1 cellular context compared by ENCODE assay signal in the genomic region with DNA sequence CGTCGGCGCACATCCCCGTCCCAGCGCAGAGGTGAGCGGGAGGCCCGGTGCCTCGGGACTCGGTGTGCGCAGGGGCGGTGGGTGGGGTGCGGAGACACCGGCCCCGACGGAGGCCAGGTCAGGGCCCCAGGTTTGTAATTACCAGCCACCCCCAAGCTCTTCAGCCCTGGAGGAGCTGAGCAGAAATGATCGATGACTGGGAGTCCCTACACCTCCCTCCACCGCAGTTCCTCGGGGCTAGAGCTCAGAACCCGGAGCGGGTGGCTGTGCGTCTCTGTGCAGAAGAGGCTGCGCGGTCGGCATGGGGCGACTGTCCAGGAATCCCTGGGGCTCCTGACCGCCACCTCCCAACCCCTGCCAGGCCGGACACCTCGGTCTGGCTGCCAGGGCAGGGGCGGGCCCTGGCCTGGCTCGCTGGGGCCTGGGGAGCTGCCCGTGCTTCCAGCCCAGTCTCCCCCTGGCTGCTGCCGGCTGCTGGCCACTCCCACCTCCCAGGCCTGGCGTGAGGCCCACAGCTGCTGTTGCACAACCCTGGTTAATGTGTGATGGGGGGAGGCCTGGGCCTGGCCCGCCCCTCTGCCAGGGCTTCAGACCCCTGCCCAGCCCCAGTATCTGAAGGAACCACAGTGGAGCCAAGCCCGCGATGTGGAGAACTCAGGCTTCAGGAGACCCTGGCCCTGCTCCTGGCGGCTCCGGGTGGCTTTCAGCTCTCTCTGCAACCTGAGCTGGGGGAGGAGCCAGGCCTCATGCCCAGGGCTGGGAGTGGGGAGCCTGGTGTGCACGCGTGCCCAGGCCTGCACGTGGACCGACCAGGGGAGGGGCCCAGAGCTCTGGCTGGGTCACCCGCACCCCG.
A peak's percentile ranks its signal among the peaks of the same experiment; 100 is the strongest.
TF ChIP-seq lines count a peak whose summit lies in the region.

No MANE protein-coding gene starts in this region.

TF ChIP-seq in HepG2, 621 proteins besides CTCF, POLR2A, EP300 and RAD21 (continued from another document and continues in another):
- peak; percentile 98 for TF ChIP-seq POGK (CRISPR knock-in tag; conservative IDR thresholded peaks at IDR 0.05)
- peak; percentile 67 for TF ChIP-seq PHF20 (CRISPR knock-in tag; IDR thresholded peaks at IDR 0.05)
- TF ChIP-seq PHB2 (IDR thresholded peaks at IDR 0.05; ENCODE audit: partially characterized antibody) = no peak
- TF ChIP-seq ZNF256 (CRISPR knock-in tag; conservative IDR thresholded peaks at IDR 0.05) = peak; percentile 85
- peak; percentile 92 for TF ChIP-seq SIX4 (CRISPR knock-in tag; IDR thresholded peaks at IDR 0.05)
- peak; percentile 97; the same call in 1 of the 2 replicates for TF ChIP-seq CC2D1A (CRISPR knock-in tag; IDR thresholded peaks at IDR 0.05)
- TF ChIP-seq ZNF337 (CRISPR knock-in tag; IDR thresholded peaks at IDR 0.05; ENCODE audit: borderline replicate concordance, low read depth) = 0 out of 2 replicates have a peak, but pooled peaks have one; percentile 86
- peak; percentile 93 for TF ChIP-seq CBX1 (IDR thresholded peaks at IDR 0.05; ENCODE audit: low read depth)
- peak; percentile 88 for TF ChIP-seq ZNF292 (CRISPR knock-in tag; IDR thresholded peaks at IDR 0.05; ENCODE audit: borderline replicate concordance, low read depth)
- TF ChIP-seq FOXC1 (CRISPR knock-in tag; IDR thresholded peaks at IDR 0.05; ENCODE audit: borderline replicate concordance) = peak; percentile 87; the same call in 1 of the 2 replicates
- peak; percentile 62; the same call in 1 of the 2 replicates for TF ChIP-seq GATA4 (IDR thresholded peaks at IDR 0.05; ENCODE audit: borderline replicate concordance, low read depth)
- peak; percentile 94 for TF ChIP-seq ZNF792 (CRISPR knock-in tag; IDR thresholded peaks at IDR 0.05)
- TF ChIP-seq SAFB2 (CRISPR knock-in tag; IDR thresholded peaks at IDR 0.05; ENCODE audit: borderline replicate concordance, low read depth) = peak; percentile 89
- TF ChIP-seq, protein P1, sequence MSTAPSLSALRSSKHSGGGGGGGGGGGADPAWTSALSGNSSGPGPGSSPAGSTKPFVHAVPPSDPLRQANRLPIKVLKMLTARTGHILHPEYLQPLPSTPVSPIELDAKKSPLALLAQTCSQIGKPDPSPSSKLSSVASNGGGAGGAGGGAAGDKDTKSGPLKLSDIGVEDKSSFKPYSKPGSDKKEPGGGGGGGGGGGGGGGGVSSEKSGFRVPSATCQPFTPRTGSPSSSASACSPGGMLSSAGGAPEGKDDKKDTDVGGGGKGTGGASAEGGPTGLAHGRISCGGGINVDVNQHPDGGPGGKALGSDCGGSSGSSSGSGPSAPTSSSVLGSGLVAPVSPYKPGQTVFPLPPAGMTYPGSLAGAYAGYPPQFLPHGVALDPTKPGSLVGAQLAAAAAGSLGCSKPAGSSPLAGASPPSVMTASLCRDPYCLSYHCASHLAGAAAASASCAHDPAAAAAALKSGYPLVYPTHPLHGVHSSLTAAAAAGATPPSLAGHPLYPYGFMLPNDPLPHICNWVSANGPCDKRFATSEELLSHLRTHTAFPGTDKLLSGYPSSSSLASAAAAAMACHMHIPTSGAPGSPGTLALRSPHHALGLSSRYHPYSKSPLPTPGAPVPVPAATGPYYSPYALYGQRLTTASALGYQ (CRISPR knock-in tag; IDR thresholded peaks at IDR 0.05) = peak; percentile 98
- peak; percentile 96 for TF ChIP-seq THAP8 (CRISPR knock-in tag; IDR thresholded peaks at IDR 0.05; ENCODE audit: borderline replicate concordance)
- 0 out of 2 replicates have a peak, but pooled peaks have one; percentile 34 for TF ChIP-seq DNMT3B (CRISPR knock-in tag; conservative IDR thresholded peaks at IDR 0.05)
- TF ChIP-seq NR2F2 (IDR thresholded peaks at IDR 0.05; ENCODE audit: borderline replicate concordance, low read depth) = 0 out of 2 replicates have a peak, but pooled peaks have one; percentile 32
- TF ChIP-seq RARA (CRISPR knock-in tag; IDR thresholded peaks at IDR 0.05) = peak; percentile 80
- TF ChIP-seq TFAP4 (IDR thresholded peaks at IDR 0.05; ENCODE audit: borderline replicate concordance, low read depth) = peak; percentile 97
- TF ChIP-seq GATAD2A (CRISPR knock-in tag; IDR thresholded peaks at IDR 0.05) = peak; percentile 98
- TF ChIP-seq TEAD2 (CRISPR knock-in tag; IDR thresholded peaks at IDR 0.05) = no peak
- TF ChIP-seq ZSCAN9 (CRISPR knock-in tag; IDR thresholded peaks at IDR 0.05; ENCODE audit: borderline replicate concordance) = peak; percentile 95; the same call in 1 of the 2 replicates
- peak; percentile 95 for TF ChIP-seq SMAD3 (CRISPR knock-in tag; IDR thresholded peaks at IDR 0.05)
- TF ChIP-seq, protein P2, sequence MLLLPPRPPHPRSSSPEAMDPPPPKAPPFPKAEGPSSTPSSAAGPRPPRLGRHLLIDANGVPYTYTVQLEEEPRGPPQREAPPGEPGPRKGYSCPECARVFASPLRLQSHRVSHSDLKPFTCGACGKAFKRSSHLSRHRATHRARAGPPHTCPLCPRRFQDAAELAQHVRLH (CRISPR knock-in tag; IDR thresholded peaks at IDR 0.05; ENCODE audit: borderline replicate concordance, low read depth) = peak; percentile 95
- peak; percentile 99 for TF ChIP-seq HIVEP1 (CRISPR knock-in tag; IDR thresholded peaks at IDR 0.05)
- peak; percentile 97 for TF ChIP-seq FOXK1 (CRISPR knock-in tag; IDR thresholded peaks at IDR 0.05; ENCODE audit: borderline replicate concordance, low read depth)
- TF ChIP-seq, protein P3, sequence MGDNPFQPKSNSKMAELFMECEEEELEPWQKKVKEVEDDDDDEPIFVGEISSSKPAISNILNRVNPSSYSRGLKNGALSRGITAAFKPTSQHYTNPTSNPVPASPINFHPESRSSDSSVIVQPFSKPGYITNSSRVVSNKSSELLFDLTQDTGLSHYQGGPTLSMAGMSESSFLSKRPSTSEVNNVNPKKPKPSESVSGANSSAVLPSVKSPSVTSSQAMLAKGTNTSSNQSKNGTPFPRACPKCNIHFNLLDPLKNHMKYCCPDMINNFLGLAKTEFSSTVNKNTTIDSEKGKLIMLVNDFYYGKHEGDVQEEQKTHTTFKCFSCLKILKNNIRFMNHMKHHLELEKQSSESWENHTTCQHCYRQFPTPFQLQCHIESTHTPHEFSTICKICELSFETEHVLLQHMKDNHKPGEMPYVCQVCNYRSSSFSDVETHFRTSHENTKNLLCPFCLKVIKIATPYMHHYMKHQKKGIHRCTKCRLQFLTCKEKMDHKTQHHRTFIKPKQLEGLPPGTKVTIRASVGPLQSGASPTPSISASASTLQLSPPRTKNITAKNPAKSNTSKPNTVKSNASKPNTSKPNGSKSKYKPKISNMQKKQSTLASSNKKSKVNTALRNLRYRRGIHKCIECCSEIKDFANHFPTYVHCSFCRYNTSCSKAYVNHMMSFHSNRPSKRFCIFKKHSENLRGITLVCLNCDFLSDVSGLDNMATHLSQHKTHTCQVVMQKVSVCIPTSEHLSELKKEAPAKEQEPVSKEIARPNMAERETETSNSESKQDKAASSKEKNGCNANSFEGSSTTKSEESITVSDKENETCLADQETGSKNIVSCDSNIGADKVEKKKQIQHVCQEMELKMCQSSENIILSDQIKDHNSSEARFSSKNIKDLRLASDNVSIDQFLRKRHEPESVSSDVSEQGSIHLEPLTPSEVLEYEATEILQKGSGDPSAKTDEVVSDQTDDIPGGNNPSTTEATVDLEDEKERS (CRISPR knock-in tag; IDR thresholded peaks at IDR 0.05) = peak; percentile 78; the same call in 1 of the 2 replicates
- TF ChIP-seq, protein P4, sequence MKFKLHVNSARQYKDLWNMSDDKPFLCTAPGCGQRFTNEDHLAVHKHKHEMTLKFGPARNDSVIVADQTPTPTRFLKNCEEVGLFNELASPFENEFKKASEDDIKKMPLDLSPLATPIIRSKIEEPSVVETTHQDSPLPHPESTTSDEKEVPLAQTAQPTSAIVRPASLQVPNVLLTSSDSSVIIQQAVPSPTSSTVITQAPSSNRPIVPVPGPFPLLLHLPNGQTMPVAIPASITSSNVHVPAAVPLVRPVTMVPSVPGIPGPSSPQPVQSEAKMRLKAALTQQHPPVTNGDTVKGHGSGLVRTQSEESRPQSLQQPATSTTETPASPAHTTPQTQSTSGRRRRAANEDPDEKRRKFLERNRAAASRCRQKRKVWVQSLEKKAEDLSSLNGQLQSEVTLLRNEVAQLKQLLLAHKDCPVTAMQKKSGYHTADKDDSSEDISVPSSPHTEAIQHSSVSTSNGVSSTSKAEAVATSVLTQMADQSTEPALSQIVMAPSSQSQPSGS (CRISPR knock-in tag; IDR thresholded peaks at IDR 0.05) = peak; percentile 95
- TF ChIP-seq ZNF670 (CRISPR knock-in tag; IDR thresholded peaks at IDR 0.05; ENCODE audit: borderline replicate concordance) = peak; percentile 58; the same call in 1 of the 2 replicates
- peak; percentile 14; the same call in 1 of the 2 replicates for TF ChIP-seq FOXM1 (CRISPR knock-in tag; IDR thresholded peaks at IDR 0.05)
- peak; percentile 87 for TF ChIP-seq TRAFD1 (CRISPR knock-in tag; IDR thresholded peaks at IDR 0.05; ENCODE audit: borderline replicate concordance)
- 0 out of 2 replicates have a peak, but pooled peaks have one; percentile 50 for TF ChIP-seq NFIC (IDR thresholded peaks at IDR 0.05; ENCODE audit: low read length)
- TF ChIP-seq HDAC6 (IDR thresholded peaks at IDR 0.05; ENCODE audit: low read depth, low read length) = no peak
- TF ChIP-seq PRDM4 (CRISPR knock-in tag; IDR thresholded peaks at IDR 0.05; ENCODE audit: borderline replicate concordance) = no peak; the same call in 1 of the 2 replicates
- TF ChIP-seq, protein P5, sequence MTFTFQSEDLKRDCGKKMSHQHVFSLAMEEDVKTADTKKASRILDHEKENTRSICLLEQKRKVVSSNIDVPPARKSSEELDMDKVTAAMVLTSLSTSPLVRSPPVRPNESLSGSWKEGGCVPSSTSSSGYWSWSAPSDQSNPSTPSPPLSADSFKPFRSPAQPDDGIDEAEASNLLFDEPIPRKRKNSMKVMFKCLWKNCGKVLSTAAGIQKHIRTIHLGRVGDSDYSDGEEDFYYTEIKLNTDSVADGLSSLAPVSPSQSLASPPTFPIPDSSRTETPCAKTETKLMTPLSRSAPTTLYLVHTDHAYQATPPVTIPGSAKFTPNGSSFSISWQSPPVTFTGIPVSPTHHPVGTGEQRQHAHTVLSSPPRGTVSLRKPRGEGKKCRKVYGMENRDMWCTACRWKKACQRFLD (CRISPR knock-in tag; IDR thresholded peaks at IDR 0.05; ENCODE audit: borderline replicate concordance) = peak; percentile 91
- TF ChIP-seq ZFP37 (CRISPR knock-in tag; IDR thresholded peaks at IDR 0.05; ENCODE audit: borderline replicate concordance) = peak; percentile 97
- TF ChIP-seq, protein P6, sequence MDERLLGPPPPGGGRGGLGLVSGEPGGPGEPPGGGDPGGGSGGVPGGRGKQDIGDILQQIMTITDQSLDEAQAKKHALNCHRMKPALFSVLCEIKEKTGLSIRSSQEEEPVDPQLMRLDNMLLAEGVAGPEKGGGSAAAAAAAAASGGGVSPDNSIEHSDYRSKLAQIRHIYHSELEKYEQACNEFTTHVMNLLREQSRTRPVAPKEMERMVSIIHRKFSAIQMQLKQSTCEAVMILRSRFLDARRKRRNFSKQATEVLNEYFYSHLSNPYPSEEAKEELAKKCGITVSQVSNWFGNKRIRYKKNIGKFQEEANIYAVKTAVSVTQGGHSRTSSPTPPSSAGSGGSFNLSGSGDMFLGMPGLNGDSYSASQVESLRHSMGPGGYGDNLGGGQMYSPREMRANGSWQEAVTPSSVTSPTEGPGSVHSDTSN (CRISPR knock-in tag; IDR thresholded peaks at IDR 0.05) = no peak
- no peak for TF ChIP-seq ZNF496 (CRISPR knock-in tag; IDR thresholded peaks at IDR 0.05; ENCODE audit: insufficient replicate concordance)
- TF ChIP-seq ZNF75D (CRISPR knock-in tag; IDR thresholded peaks at IDR 0.05; ENCODE audit: borderline replicate concordance) = no peak
